Comparison of ENCODE assay signal across 8 cellular contexts in genomic region chr1:46340404-46341221, GRCh38. TPM values are rescaled to one million over a fixed set of nuclear protein-coding genes. Genes with fewer than 3 reads are reported as not detected.
DNase-seq lines count a peak whose midpoint lies in the region; ATAC-seq and TF ChIP-seq lines count a peak whose summit lies in the region.

TSS of gene NSUN4 (plus strand) at chr1:46340807. CDS start at chr1:46340827, 20 bp downstream.

- CTCF ChIA-PET in naive thymus-derived CD4-positive, alpha-beta T cell (lab: Charles Lee), result no interaction called here

- peaks cover 27 to 54% (median 42%) of the 10 kb centered on the region in 7 donors for H3K4me1 Mint-ChIP-seq in naive thymus-derived CD4-positive, alpha-beta T cell
- H3K4me1 Mint-ChIP-seq in stimulated activated naive B cell treated with anti-CD40 and anti-IgM and Interleukin-4, amounts not matched to agents 10 μg/mL and 1 μg/mL and 100 μg/mL, for 72 hours, result peaks cover 43 to 66% of the 10 kb centered on the region in 2 donors

- peak; percentile 84 for ATAC-seq in GM21786 (IDR thresholded peaks at IDR 0.05; ENCODE audit: unreplicated experiment)
- ATAC-seq in naive thymus-derived CD4-positive, alpha-beta T cell, result peak; percentile 93
- ATAC-seq in stimulated activated naive B cell treated with anti-CD40 and anti-IgM and Interleukin-4, amounts not matched to agents 10 μg/mL and 1 μg/mL and 100 μg/mL, for 72 hours (replicated peaks), result peak; percentile 89

- H3K4me1 ChIP-seq in DOHH2 (ENCODE audit: control insufficient read depth, low read length) (peaks cover 33% of the 10 kb centered on the region), Karpas-422 (ENCODE audit: low read length) (peaks cover 24% of the 10 kb centered on the region)
- H3K4me1 ChIP-seq in naive thymus-derived CD4-positive, alpha-beta T cell (ENCODE audit: control insufficient read depth in 2 of 2, insufficient read depth in 2 of 2, low read length in 2 of 2), result peaks cover 5% of the 10 kb centered on the region in 2 donors

- H3K27ac ChIP-seq in DOHH2 (ENCODE audit: low read depth, low read length), result peak within 1 kb of the TSS; percentile 88
- peak within 1 kb of the TSS; percentile 77 for H3K27ac ChIP-seq in Karpas-422 (ENCODE audit: low read length)
- H3K27ac ChIP-seq in naive thymus-derived CD4-positive, alpha-beta T cell (ENCODE audit: low read depth, low read length), result peak within 1 kb of the TSS; percentile 97

- H3K36me3 ChIP-seq in DOHH2 (ENCODE audit: control insufficient read depth, low read length), result peaks cover 48% of the 10 kb centered on the region
- H3K36me3 ChIP-seq in Karpas-422 (ENCODE audit: insufficient read depth, low read length), result peaks cover 3% of the 10 kb centered on the region; the same call in 1 of the 2 replicates
- H3K36me3 ChIP-seq in naive thymus-derived CD4-positive, alpha-beta T cell (ENCODE audit: control insufficient read depth in 2 of 3, insufficient read depth in 3 of 3, low read length in 3 of 3), result peaks cover 0 to 30% (median 0%) of the 10 kb centered on the region in 3 experiments

- DNase-seq in Karpas-422 (peak; percentile 95), RPMI7951 (ENCODE audit: low read depth) (peak; percentile 94), fibroblast of gingiva (ENCODE audit: low read depth) (peak; percentile 98)
- peak; percentile 61 to 76 for DNase-seq in activated T-helper 1 cell treated with anti-CD3 and anti-CD28 coated beads, Interleukin-2, amount 50 U/mL, for 16 hours (ENCODE audit: low read depth in 1 of 2, low spot score in 1 of 2)
- DNase-seq in naive thymus-derived CD4-positive, alpha-beta T cell, result peak; percentile 74 to 88 (median 85)
- peak; percentile 86 for DNase-seq in stimulated activated naive B cell treated with anti-CD40 and anti-IgM and Interleukin-4, amounts not matched to agents 10 μg/mL and 1 μg/mL and 100 μg/mL, for 72 hours

- POLR2A ChIA-PET in naive thymus-derived CD4-positive, alpha-beta T cell (lab: Charles Lee), result interaction anchor here (1.1 to 2.0 kb wide), 4 partner anchors 10 to 94 kb away, joined by 3 to 12 read pairs (median 6); partner anchors contain the start of genes LRRC41, RAD54L and UQCRH

- intact Hi-C loops in naive thymus-derived CD4-positive, alpha-beta T cell (cut with micrococcal nuclease), result loop anchor here (1.0 to 10.0 kb wide), 4 partner anchors 8 to 93 kb away; partner anchors contain the start of genes LRRC41 (in 2 of the 2), RAD54L (in 2 of the 2) and UQCRH (in 2 of the 2)

- TF ChIP-seq CTCF in DOHH2 (IDR thresholded peaks at IDR 0.05; ENCODE audit: low read depth, low read length, poor library complexity, severe bottlenecking), result peak; percentile 95

- H3K9me2 ChIP-seq in DOHH2 (replicated peaks; ENCODE audit: control insufficient read depth, low read length) (no peaks in the 10 kb centered on the region), Karpas-422 (replicated peaks; ENCODE audit: insufficient read depth, low read length) (no peaks in the 10 kb centered on the region)

- H3K27me3 ChIP-seq in DOHH2 (ENCODE audit: control insufficient read depth, low read length), result no peaks in the 10 kb centered on the region
- H3K27me3 ChIP-seq in Karpas-422 (ENCODE audit: low read length), result no peaks in the 10 kb centered on the region
- H3K27me3 ChIP-seq in naive thymus-derived CD4-positive, alpha-beta T cell (ENCODE audit: control insufficient read depth in 2 of 2, insufficient read depth in 2 of 2, low read length in 2 of 2), result no peaks in the 10 kb centered on the region

- H3K4me2 ChIP-seq in DOHH2 (ENCODE audit: low read length), result peak within 1 kb of the TSS; percentile 99
- peak within 1 kb of the TSS; percentile 90 for H3K4me2 ChIP-seq in Karpas-422 (ENCODE audit: low read depth, low read length, poor library complexity, severe bottlenecking)

- H3K4me3 ChIP-seq in DOHH2 (ENCODE audit: low read length) (peak within 1 kb of the TSS; percentile 98), Karpas-422 (ENCODE audit: low read length) (peak within 1 kb of the TSS; percentile 82)
- peak within 1 kb of the TSS; percentile 93 for H3K4me3 ChIP-seq in naive thymus-derived CD4-positive, alpha-beta T cell (ENCODE audit: low read length)

- peaks cover 0 to 5% (median 0%) of the 10 kb centered on the region in 11 donors for H3K9me3 Mint-ChIP-seq in naive thymus-derived CD4-positive, alpha-beta T cell
- H3K9me3 Mint-ChIP-seq in stimulated activated naive B cell treated with anti-CD40 and anti-IgM and Interleukin-4, amounts not matched to agents 10 μg/mL and 1 μg/mL and 100 μg/mL, for 72 hours, result peaks cover 0 to 1% of the 10 kb centered on the region in 2 donors

- peaks cover 3 to 21% (median 4%) of the 10 kb centered on the region in 5 donors for H3K36me3 Mint-ChIP-seq in naive thymus-derived CD4-positive, alpha-beta T cell
- peaks cover 43 to 53% of the 10 kb centered on the region in 2 donors for H3K36me3 Mint-ChIP-seq in stimulated activated naive B cell treated with anti-CD40 and anti-IgM and Interleukin-4, amounts not matched to agents 10 μg/mL and 1 μg/mL and 100 μg/mL, for 72 hours

- peaks cover 51% of the 10 kb centered on the region for H3K79me2 ChIP-seq in DOHH2 (ENCODE audit: control insufficient read depth, low read length)
- peaks cover 26% of the 10 kb centered on the region for H3K79me2 ChIP-seq in Karpas-422 (ENCODE audit: low read length)

- peak within 1 kb of the TSS; percentile 82; the same call in 1 of the 2 replicates for H2AFZ ChIP-seq in Karpas-422 (ENCODE audit: low read length)

- H3K9me3 ChIP-seq in DOHH2 (ENCODE audit: control insufficient read depth, insufficient read depth, low read length) (no peaks in the 10 kb centered on the region; the same call in 1 of the 2 replicates), Karpas-422 (ENCODE audit: low read length) (no peaks in the 10 kb centered on the region)
- H3K9me3 ChIP-seq in naive thymus-derived CD4-positive, alpha-beta T cell (ENCODE audit: control insufficient read depth in 2 of 3, low read length in 3 of 3), result no peaks in the 10 kb centered on the region

- H3F3A ChIP-seq in DOHH2 (ENCODE audit: control insufficient read depth, insufficient read depth), result peaks cover 14% of the 10 kb centered on the region

- H4K20me1 ChIP-seq in DOHH2 (ENCODE audit: control insufficient read depth, insufficient read depth, low read depth, low read length) (0 out of 2 replicates have a peak, but pooled peaks cover 3% of the 10 kb centered on the region), Karpas-422 (ENCODE audit: insufficient read depth, low read depth, low read length) (peaks cover 7% of the 10 kb centered on the region; the same call in 1 of the 2 replicates)

- H3K4me3 Mint-ChIP-seq in naive thymus-derived CD4-positive, alpha-beta T cell, result peak within 1 kb of the TSS; percentile 84 to 100 (median 100)
- H3K4me3 Mint-ChIP-seq in stimulated activated naive B cell treated with anti-CD40 and anti-IgM and Interleukin-4, amounts not matched to agents 10 μg/mL and 1 μg/mL and 100 μg/mL, for 72 hours, result peak within 1 kb of the TSS; percentile 97 to 98

- H3K27me3 Mint-ChIP-seq in naive thymus-derived CD4-positive, alpha-beta T cell, result no peaks in the 10 kb centered on the region
- no peaks in the 10 kb centered on the region for H3K27me3 Mint-ChIP-seq in stimulated activated naive B cell treated with anti-CD40 and anti-IgM and Interleukin-4, amounts not matched to agents 10 μg/mL and 1 μg/mL and 100 μg/mL, for 72 hours

- peak within 1 kb of the TSS; percentile 95 to 100 (median 100) for H3K27ac Mint-ChIP-seq in naive thymus-derived CD4-positive, alpha-beta T cell
- H3K27ac Mint-ChIP-seq in stimulated activated naive B cell treated with anti-CD40 and anti-IgM and Interleukin-4, amounts not matched to agents 10 μg/mL and 1 μg/mL and 100 μg/mL, for 72 hours, result peak within 1 kb of the TSS; percentile 99

- H3K9ac ChIP-seq in Karpas-422 (ENCODE audit: low read length), result peak within 1 kb of the TSS; percentile 97

RNA-seq across cellular contexts. Expression of gene NSUN4, which starts in this region (rescaled TPM):
- total RNA-seq in Karpas-422 (2014; rRNA removed; shearing (Covaris generic); ENCODE audit: low replicate concordance), result 15.9 and 27.1 TPM in 2 replicates
- 8.1 and 8.8 TPM in 2 replicates for total RNA-seq in RPMI7951 (2014; rRNA removed; shearing (Covaris generic))
- total RNA-seq in naive thymus-derived CD4-positive, alpha-beta T cell, result 10 to 100 TPM; 27.1 to 30.7 (median 29.0) TPM
- 10 to 100 TPM; 10.2 to 17.3 TPM for polyA plus RNA-seq in naive thymus-derived CD4-positive, alpha-beta T cell

Comparison
In these comparisons a context has a peak if more than half of its experiments do, and no peak if none do; other contexts are left out.
1. Peak in every context shown above with its lines: DNase-seq, ATAC-seq, H3K4me3 ChIP-seq and H3K27ac ChIP-seq.